ENCODE assay signal across 30 cellular contexts in the genomic region with DNA sequence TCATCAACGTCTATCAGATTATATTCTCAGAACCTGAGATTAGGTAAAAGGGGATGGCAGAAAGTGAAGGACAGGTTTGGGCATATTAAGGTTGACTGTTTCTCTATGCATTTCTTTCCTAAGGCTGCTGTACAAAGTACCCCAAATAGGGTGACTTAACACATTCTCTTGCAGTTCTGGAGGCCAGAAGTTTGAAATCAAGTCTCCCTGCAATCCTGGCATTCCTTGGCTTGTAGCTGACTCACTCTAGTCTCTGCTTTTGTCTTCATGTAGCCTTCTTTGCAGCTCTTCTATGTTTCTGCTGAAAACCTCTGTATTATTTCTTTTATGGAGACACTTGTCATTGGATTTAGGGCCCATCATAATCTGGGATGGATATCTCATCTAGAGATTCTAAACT.
"Had no signal": no experiment of that assay in that cellular context is flagged by ENCODE, and none has a peak within 500 bp of the region (broad histone marks: within the 10 kb centered on the region; RNA-seq: fewer than 3 reads in every experiment).

No MANE protein-coding gene starts in this region.

- H3K27me3 Mint-ChIP-seq: activated naive CD4-positive, alpha-beta T cell treated with anti-CD3 and anti-CD28 coated beads, Interleukin-2, amount 10 ng/mL, durations not matched to agents 7 days and 5 days; activated naive CD8-positive, alpha-beta T cell treated with anti-CD3 and anti-CD28 coated beads, Interleukin-2, amount 50 U/mL, for 24 hours had no signal

- H3K4me3 Mint-ChIP-seq: activated CD4-positive, alpha-beta T cell treated with anti-CD3 and anti-CD28 coated beads, Interleukin-2, amount 10 ng/mL, durations not matched to agents 7 days and 5 days; activated naive CD4-positive, alpha-beta T cell treated with anti-CD3 and anti-CD28 coated beads, Interleukin-2, amount 10 ng/mL, durations not matched to agents 7 days and 5 days; activated naive CD8-positive, alpha-beta T cell; activated naive CD8-positive, alpha-beta T cell treated with anti-CD3 and anti-CD28 coated beads, Interleukin-2, amount 50 U/mL, for 24 hours; brain had no signal

- H3K27me3 ChIP-seq: MG63 had no signal

- H3K27ac Mint-ChIP-seq: activated CD4-positive, alpha-beta T cell treated with anti-CD3 and anti-CD28 coated beads, Interleukin-2, amount 10 ng/mL, durations not matched to agents 7 days and 5 days; activated naive CD4-positive, alpha-beta T cell treated with anti-CD3 and anti-CD28 coated beads, Interleukin-2, amount 10 ng/mL, durations not matched to agents 7 days and 5 days; activated naive CD8-positive, alpha-beta T cell; activated naive CD8-positive, alpha-beta T cell treated with anti-CD3 and anti-CD28 coated beads, Interleukin-2, amount 50 U/mL, for 24 hours had no signal

- H3K27ac ChIP-seq: WERI-Rb-1 had no signal

- H3K9me3 Mint-ChIP-seq: activated CD4-positive, alpha-beta T cell treated with anti-CD3 and anti-CD28 coated beads, Interleukin-2, amount 10 ng/mL, durations not matched to agents 7 days and 5 days; activated naive CD4-positive, alpha-beta T cell treated with anti-CD3 and anti-CD28 coated beads, Interleukin-2, amount 10 ng/mL, durations not matched to agents 7 days and 5 days; activated naive CD8-positive, alpha-beta T cell treated with anti-CD3 and anti-CD28 coated beads, Interleukin-2, amount 50 U/mL, for 24 hours; brain had no signal

- H3K4me3 ChIP-seq: MG63 had no signal

- DNase-seq: activated CD4-positive, alpha-beta T cell treated with anti-CD3 and anti-CD28 coated beads for 1 hour; activated CD4-positive, alpha-beta T cell treated with anti-CD3 and anti-CD28 coated beads, Interleukin-2, amount 10 ng/mL, durations not matched to agents 7 days and 5 days; activated CD4-positive, alpha-beta T cell treated with anti-CD3 and anti-CD28 coated beads, Interleukin-2, amount 50 U/mL, for 48 hours; activated CD4-positive, CD25-positive, alpha-beta regulatory T cell; activated CD8-positive, alpha-beta memory T cell treated with anti-CD3 and anti-CD28 coated beads, Interleukin-2, amount 50 U/mL, for 4 hours; activated effector memory CD4-positive, alpha-beta T cell treated with Interleukin-2 at 50 U/mL for 16 hours; activated naive CD4-positive, alpha-beta T cell treated with anti-CD3 and anti-CD28 coated beads, Interleukin-2, amount 10 ng/mL, durations not matched to agents 7 days and 5 days; activated naive CD8-positive, alpha-beta T cell treated with anti-CD3 and anti-CD28 coated beads, Interleukin-2, amount 50 U/mL, for 24 hours; activated T-cell treated with anti-CD3 and anti-CD28 coated beads for 4 hours; activated T-cell treated with anti-CD3 and anti-CD28 coated beads, Interleukin-2, amount 50 U/mL, for 48 hours; anterior cingulate cortex; central memory CD4-positive, alpha-beta T cell; Kasumi-1; KG1; MG63; NCI-H1048; NCI-H1105 treated with DMSO at 0.1 percent for 48 hours; NCI-H1436; NCI-H1694; NCI-H1930; NCI-H2081 treated with DMSO at 0.1 percent for 48 hours; NCI-H226; NCI-H524 treated with DMSO at 0.1 percent for 48 hours; RPMI8226; SIG-M5; T1000; WERI-Rb-1 had no signal

- H3K9me3 ChIP-seq: MG63 had no signal

- H3K36me3 ChIP-seq: MG63, WERI-Rb-1 had no signal

- ATAC-seq: activated naive CD8-positive, alpha-beta T cell treated with anti-CD3 and anti-CD28 coated beads, Interleukin-2, amount 50 U/mL, for 24 hours; Panc1 had no signal

- H3K4me1 Mint-ChIP-seq: activated CD4-positive, alpha-beta T cell treated with anti-CD3 and anti-CD28 coated beads, Interleukin-2, amount 10 ng/mL, durations not matched to agents 7 days and 5 days; activated naive CD4-positive, alpha-beta T cell treated with anti-CD3 and anti-CD28 coated beads, Interleukin-2, amount 10 ng/mL, durations not matched to agents 7 days and 5 days; activated naive CD8-positive, alpha-beta T cell treated with anti-CD3 and anti-CD28 coated beads, Interleukin-2, amount 50 U/mL, for 24 hours had no signal

- H3K36me3 Mint-ChIP-seq: activated naive CD4-positive, alpha-beta T cell treated with anti-CD3 and anti-CD28 coated beads, Interleukin-2, amount 10 ng/mL, durations not matched to agents 7 days and 5 days; activated naive CD8-positive, alpha-beta T cell; brain had no signal
